In genomic region chr13:72781461-72782439, GRCh38 we compare ENCODE assay signal across 8 cellular contexts. TPM values are rescaled to one million over a fixed set of nuclear protein-coding genes. Genes with fewer than 3 reads are reported as not detected.
DNase-seq lines count a peak whose midpoint lies in the region; ATAC-seq and TF ChIP-seq lines count a peak whose summit lies in the region.

A gene with protein sequence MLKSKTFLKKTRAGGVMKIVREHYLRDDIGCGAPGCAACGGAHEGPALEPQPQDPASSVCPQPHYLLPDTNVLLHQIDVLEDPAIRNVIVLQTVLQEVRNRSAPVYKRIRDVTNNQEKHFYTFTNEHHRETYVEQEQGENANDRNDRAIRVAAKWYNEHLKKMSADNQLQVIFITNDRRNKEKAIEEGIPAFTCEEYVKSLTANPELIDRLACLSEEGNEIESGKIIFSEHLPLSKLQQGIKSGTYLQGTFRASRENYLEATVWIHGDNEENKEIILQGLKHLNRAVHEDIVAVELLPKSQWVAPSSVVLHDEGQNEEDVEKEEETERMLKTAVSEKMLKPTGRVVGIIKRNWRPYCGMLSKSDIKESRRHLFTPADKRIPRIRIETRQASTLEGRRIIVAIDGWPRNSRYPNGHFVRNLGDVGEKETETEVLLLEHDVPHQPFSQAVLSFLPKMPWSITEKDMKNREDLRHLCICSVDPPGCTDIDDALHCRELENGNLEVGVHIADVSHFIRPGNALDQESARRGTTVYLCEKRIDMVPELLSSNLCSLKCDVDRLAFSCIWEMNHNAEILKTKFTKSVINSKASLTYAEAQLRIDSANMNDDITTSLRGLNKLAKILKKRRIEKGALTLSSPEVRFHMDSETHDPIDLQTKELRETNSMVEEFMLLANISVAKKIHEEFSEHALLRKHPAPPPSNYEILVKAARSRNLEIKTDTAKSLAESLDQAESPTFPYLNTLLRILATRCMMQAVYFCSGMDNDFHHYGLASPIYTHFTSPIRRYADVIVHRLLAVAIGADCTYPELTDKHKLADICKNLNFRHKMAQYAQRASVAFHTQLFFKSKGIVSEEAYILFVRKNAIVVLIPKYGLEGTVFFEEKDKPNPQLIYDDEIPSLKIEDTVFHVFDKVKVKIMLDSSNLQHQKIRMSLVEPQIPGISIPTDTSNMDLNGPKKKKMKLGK (minus strand): TSS chr13:72781900. CDS start chr13:72781832, 68 bp downstream.
A gene with protein sequence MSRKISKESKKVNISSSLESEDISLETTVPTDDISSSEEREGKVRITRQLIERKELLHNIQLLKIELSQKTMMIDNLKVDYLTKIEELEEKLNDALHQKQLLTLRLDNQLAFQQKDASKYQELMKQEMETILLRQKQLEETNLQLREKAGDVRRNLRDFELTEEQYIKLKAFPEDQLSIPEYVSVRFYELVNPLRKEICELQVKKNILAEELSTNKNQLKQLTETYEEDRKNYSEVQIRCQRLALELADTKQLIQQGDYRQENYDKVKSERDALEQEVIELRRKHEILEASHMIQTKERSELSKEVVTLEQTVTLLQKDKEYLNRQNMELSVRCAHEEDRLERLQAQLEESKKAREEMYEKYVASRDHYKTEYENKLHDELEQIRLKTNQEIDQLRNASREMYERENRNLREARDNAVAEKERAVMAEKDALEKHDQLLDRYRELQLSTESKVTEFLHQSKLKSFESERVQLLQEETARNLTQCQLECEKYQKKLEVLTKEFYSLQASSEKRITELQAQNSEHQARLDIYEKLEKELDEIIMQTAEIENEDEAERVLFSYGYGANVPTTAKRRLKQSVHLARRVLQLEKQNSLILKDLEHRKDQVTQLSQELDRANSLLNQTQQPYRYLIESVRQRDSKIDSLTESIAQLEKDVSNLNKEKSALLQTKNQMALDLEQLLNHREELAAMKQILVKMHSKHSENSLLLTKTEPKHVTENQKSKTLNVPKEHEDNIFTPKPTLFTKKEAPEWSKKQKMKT (plus strand): TSS chr13:72782133. CDS start chr13:72783470, 1,337 bp downstream.

- peak within 1 kb of the TSS; percentile 95 for H3K23ac ChIP-seq in IMR-90 (ENCODE audit: low read depth, low read length)

- TF ChIP-seq CTCF in IMR-90 (conservative IDR thresholded peaks at IDR 0.05; ENCODE audit: low read depth, low read length) (no peak), epithelial cell of esophagus (IDR thresholded peaks at IDR 0.05; ENCODE audit: insufficient read depth, low read depth, low read length, missing control alignments) (peak; percentile 8)

- H2BK120ac ChIP-seq in IMR-90 (ENCODE audit: low read depth, low read length), result peak within 1 kb of the TSS; percentile 66

- peak within 1 kb of the TSS; percentile 95 for H3K14ac ChIP-seq in IMR-90 (replicated peaks; ENCODE audit: low read depth, low read length)

- no peak within 1 kb of the TSS for H2BK15ac ChIP-seq in IMR-90 (ENCODE audit: low read depth, low read length)

- H4K5ac ChIP-seq in IMR-90 (ENCODE audit: low read depth, low read length), result peak within 1 kb of the TSS; percentile 67

- H3K27ac ChIP-seq in IMR-90 (ENCODE audit: insufficient read depth, low read length), result peak within 1 kb of the TSS; percentile 73

- no peaks in the 10 kb centered on the region for H3K4me1 ChIP-seq in IMR-90 (ENCODE audit: control insufficient read depth, insufficient read depth, low read length)
- H3K4me1 ChIP-seq in mononuclear cell (ENCODE audit: insufficient read depth, low read length), result peaks cover 27% of the 10 kb centered on the region

- H2AFZ ChIP-seq in IMR-90 (replicated peaks; ENCODE audit: low read length, poor library complexity), result peak within 1 kb of the TSS; percentile 99

- ATAC-seq in GM21528 (IDR thresholded peaks at IDR 0.05; ENCODE audit: low FRiP score, unreplicated experiment), result peak; percentile 99
- peak; percentile 99 for ATAC-seq in IMR-90 (ENCODE audit: low read depth)

- H3K36me3 ChIP-seq in IMR-90 (ENCODE audit: control insufficient read depth, insufficient read depth, low read length), result peaks cover 12% of the 10 kb centered on the region

- H2BK5ac ChIP-seq in IMR-90 (ENCODE audit: low read depth, low read length, poor library complexity, severe bottlenecking), result peak within 1 kb of the TSS; percentile 73

- H4K8ac ChIP-seq in IMR-90 (ENCODE audit: low read depth in 2 of 2, low read length in 2 of 2), result peak within 1 kb of the TSS; percentile 41 to 94

- intact Hi-C loops in IMR-90 (cut with micrococcal nuclease), result no loop called here

- no peaks in the 10 kb centered on the region for H3K27me3 ChIP-seq in IMR-90 (ENCODE audit: control insufficient read depth, insufficient read depth, low read length)
- H3K27me3 ChIP-seq in mononuclear cell (ENCODE audit: insufficient read depth, low read length), result no peaks in the 10 kb centered on the region

- H2AK9ac ChIP-seq in IMR-90 (replicated peaks; ENCODE audit: low read depth, low read length, poor library complexity), result peak within 1 kb of the TSS; percentile 91

- TF ChIP-seq POLR2A in IMR-90 (IDR thresholded peaks at IDR 0.05; ENCODE audit: low read depth, low read length), result peak; percentile 91

- H2BK20ac ChIP-seq in IMR-90 (ENCODE audit: low read depth, low read length), result no peak within 1 kb of the TSS

- WGBS in IMR-90 (ENCODE audit: extremely low coverage in 2 of 2, insufficient read length in 1 of 2), 2 experiments, result 1% methylated on average over 32 of the region's 81 CpGs; no CpG with 5 or more reads in 1 of the 2 experiments

- peak within 1 kb of the TSS; percentile 95 for H3K9ac ChIP-seq in IMR-90 (ENCODE audit: low read depth, low read length)

- POLR2A ChIA-PET in IMR-90 (lab: Charles Lee; ENCODE audit: unreplicated experiment), result no interaction called here

- peaks cover 12 to 46% of the 10 kb centered on the region in 2 experiments for H3K79me1 ChIP-seq in IMR-90 (ENCODE audit: low read depth in 1 of 2, low read length in 2 of 2)

- BruUV-seq in IMR-90 (replicated peaks; lab: Mats Ljungman, UMichigan), result TSS peak; percentile 61

- H3K4me2 ChIP-seq in IMR-90 (ENCODE audit: low read depth, low read length), result peak within 1 kb of the TSS; percentile 99

- H3K4me3 ChIP-seq in IMR-90 (ENCODE audit: insufficient read depth, low read depth, low read length) (peak within 1 kb of the TSS; percentile 72), epithelial cell of esophagus (ENCODE audit: low read length) (peak within 1 kb of the TSS; percentile 97), mononuclear cell (ENCODE audit: low read length) (peak within 1 kb of the TSS; percentile 98)

- H2AK5ac ChIP-seq in IMR-90 (ENCODE audit: low read depth, low read length), result peak within 1 kb of the TSS; percentile 79

- peak within 1 kb of the TSS; percentile 83 for H4K91ac ChIP-seq in IMR-90 (ENCODE audit: insufficient read depth, low read depth, low read length)

- TF ChIP-seq RAD21 in IMR-90 (IDR thresholded peaks at IDR 0.05; ENCODE audit: low read length), result no peak

- peak; percentile 97 for DNase-seq in DMS153 (lab: John Stamatoyannopoulos, UW)
- peak; percentile 98 for DNase-seq in IMR-90
- DNase-seq in OCI-M1 (lab: John Stamatoyannopoulos, UW), result peak; percentile 99
- DNase-seq in activated T-cell treated with anti-CD3 and anti-CD28 coated beads for 24 hours (ENCODE audit: low read depth), result peak; percentile 98
- peak; percentile 99 for DNase-seq in epithelial cell of esophagus (ENCODE audit: low read depth)
- peak; percentile 88 to 89 for DNase-seq in stimulated activated CD8-positive, alpha-beta memory T cell treated with anti-CD3 and anti-CD28 coated beads, Interleukin-4, amount 100 ng/mL, for 1 hour (ENCODE audit: low read depth in 2 of 2, low spot score in 1 of 2)

- H3K4ac ChIP-seq in IMR-90 (ENCODE audit: low read depth, low read length), result peak within 1 kb of the TSS; percentile 93

- CTCF ChIA-PET in IMR-90 (lab: Yijun Ruan, JAX), result no interaction called here

- dilution Hi-C loops in IMR-90 (cut with HindIII; ENCODE audit: low sequenced_read_pairs, unreplicated experiment), result no loop called here

- H3K56ac ChIP-seq in IMR-90 (ENCODE audit: extremely low read depth, insufficient read depth, low read length), result peak within 1 kb of the TSS; percentile 87

- in situ Hi-C loops in IMR-90 (cut with MboI; ENCODE audit: low sequenced_read_pairs), result no loop called here

- H4K20me1 ChIP-seq in IMR-90 (ENCODE audit: insufficient read depth, low read length), result peaks cover 5% of the 10 kb centered on the region; the same call in 1 of the 2 replicates

- peaks cover 4% of the 10 kb centered on the region; the same call in 1 of the 2 replicates for H3K9me1 ChIP-seq in IMR-90 (ENCODE audit: insufficient read depth, low read length)

- H3K18ac ChIP-seq in IMR-90 (ENCODE audit: low read depth, low read length), result no peak within 1 kb of the TSS

- H3K9me3 ChIP-seq in IMR-90 (ENCODE audit: control insufficient read depth, insufficient read depth, low read length), result no peaks in the 10 kb centered on the region
- no peaks in the 10 kb centered on the region for H3K9me3 ChIP-seq in mononuclear cell (ENCODE audit: low read depth, low read length)

TF ChIP-seq in IMR-90, 13 proteins besides CTCF, POLR2A, EP300 and RAD21:
- no peak; the same call in 1 of the 2 replicates for TF ChIP-seq SMC3 (IDR thresholded peaks at IDR 0.05; ENCODE audit: low read depth, low read length)
- TF ChIP-seq RCOR1 (IDR thresholded peaks at IDR 0.05; ENCODE audit: insufficient replicate concordance, low read length), result no peak
- no peak for TF ChIP-seq MAZ (IDR thresholded peaks at IDR 0.05; ENCODE audit: borderline replicate concordance, low read depth, low read length)
- no peak for TF ChIP-seq RFX5 (IDR thresholded peaks at IDR 0.05; ENCODE audit: low read depth, low read length)
- TF ChIP-seq MXI1 (IDR thresholded peaks at IDR 0.05; ENCODE audit: borderline replicate concordance, low read depth, low read length), result peak; percentile 84
- no peak for TF ChIP-seq MAFK (IDR thresholded peaks at IDR 0.05; ENCODE audit: low read depth, low read length)
- TF ChIP-seq BHLHE40 (IDR thresholded peaks at IDR 0.05; ENCODE audit: low read depth, low read length), result peak; percentile 74; the same call in 1 of the 2 replicates
- no peak for TF ChIP-seq CEBPB (IDR thresholded peaks at IDR 0.05; ENCODE audit: low read depth, low read length)

RNA-seq across cellular contexts. Expression of the first gene that starts in this region (rescaled TPM):
- total RNA-seq in IMR-90 (2012; rRNA removed), result 33.3 and 60.3 TPM in 2 replicates
- polyA plus RNA-seq in IMR-90 (2012; rRNA removed), result 17.0 and 19.3 TPM in 2 replicates
- polyA plus RNA-seq in IMR-90 (2012; cell fraction: cytosol; rRNA removed), result 4.0 and 7.1 TPM in 2 replicates
- 10.7 and 16.2 TPM in 2 replicates for polyA plus RNA-seq in IMR-90 (2012; cell fraction: nucleus; rRNA removed; ENCODE audit: low replicate concordance)
- 63.6 TPM for total RNA-seq in mononuclear cell

RNA-seq across cellular contexts. Expression of the second gene that starts in this region (rescaled TPM):
- total RNA-seq in IMR-90 (2012; rRNA removed) (13.3 and 26.9 TPM in 2 replicates), mononuclear cell (25.7 TPM)
- polyA plus RNA-seq in IMR-90 (2012; rRNA removed), result 5.1 TPM in 2 replicates
- polyA plus RNA-seq in IMR-90 (2012; cell fraction: cytosol; rRNA removed), result 0.30 and 0.41 TPM in 2 replicates
- polyA plus RNA-seq in IMR-90 (2012; cell fraction: nucleus; rRNA removed; ENCODE audit: low replicate concordance), result 0.48 and 2.3 TPM in 2 replicates

Comparison
In these comparisons a context has a peak if more than half of its experiments do, and no peak if none do; other contexts are left out.
1. Peak in every context shown above with its lines: DNase-seq, ATAC-seq, H3K4me3 ChIP-seq and H3K27ac ChIP-seq.